ENCODE assay signal across 9 cellular contexts in genomic region chr2:88141952-88142351, GRCh38. TPM values are rescaled to one million over a fixed set of nuclear protein-coding genes. Genes with fewer than 3 reads are reported as not detected.
"Had no signal": no experiment of that assay in that cellular context is flagged by ENCODE, and none has a peak within 500 bp of the region (broad histone marks: within the 10 kb centered on the region; RNA-seq: fewer than 3 reads in every experiment).

No MANE protein-coding gene starts in this region.

- DNase-seq: GDM1, GF-D8 had no signal

- H3K4me3 ChIP-seq: GM12878 had no signal

- ATAC-seq: GM12878 had no signal

- FAIRE-seq: G401.6, GM12878, GM12891, GM12892, GM18507, GM19239 had no signal

RNA-seq across cellular contexts. Expression of gene FABP1, which starts 14.1 kb away (rescaled TPM):
- total RNA-seq: G401, GM12878 had no signal
- polyA plus RNA-seq: GM12878 had no signal

RNA-seq across cellular contexts. Expression of gene THNSL2, which starts 28.2 kb away (rescaled TPM):
- total RNA-seq: G401 had no signal
- polyA plus RNA-seq: GM12878 had no signal
